Comparison of ENCODE assay signal across 9 cellular contexts in the genomic region with DNA sequence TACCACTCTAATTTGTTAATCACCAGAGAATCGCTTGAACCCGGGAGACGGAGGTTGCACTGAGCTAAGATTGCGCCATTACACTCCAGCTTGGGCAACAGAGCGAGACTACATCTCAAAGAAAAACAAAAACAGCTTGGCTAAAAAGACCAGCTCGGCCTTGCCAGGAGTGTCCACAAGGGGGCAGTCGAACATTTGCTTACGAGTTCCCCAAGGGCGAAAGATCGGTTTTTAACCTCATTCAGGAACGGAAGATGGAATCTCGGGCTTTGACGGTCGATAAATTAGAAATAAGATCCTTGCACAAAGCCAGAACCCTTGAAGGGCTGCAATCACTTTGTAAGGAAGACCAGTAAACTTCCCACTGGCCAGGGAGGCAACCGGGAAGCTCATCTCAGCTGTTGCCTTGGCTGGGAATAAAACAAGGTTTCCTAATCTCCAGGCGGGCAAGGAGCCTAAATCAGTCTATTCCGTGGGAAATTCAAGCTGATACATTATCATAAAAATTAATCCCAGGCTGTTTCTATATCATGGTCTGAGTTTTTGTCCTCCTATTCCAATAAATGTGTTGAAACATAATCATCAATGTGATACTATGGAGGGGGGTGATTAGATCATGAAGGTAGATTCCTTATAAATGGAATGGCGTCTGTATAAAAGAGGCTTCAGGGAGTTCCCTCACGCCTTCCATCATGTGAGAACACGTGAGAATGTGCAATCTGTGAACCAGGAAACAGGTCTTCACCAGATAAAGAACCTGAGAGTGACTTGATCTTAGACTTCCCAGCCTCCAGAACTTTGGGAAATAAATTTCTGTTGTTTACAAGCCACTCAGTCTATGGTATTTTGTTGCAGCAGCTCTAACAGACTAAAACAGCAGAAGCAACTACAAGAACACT. TPM values are rescaled to one million over a fixed set of nuclear protein-coding genes. Genes with fewer than 3 reads are reported as not detected.
DNase-seq lines count a peak whose midpoint lies in the region; ATAC-seq and TF ChIP-seq lines count a peak whose summit lies in the region.
"Had no signal": no experiment of that assay in that cellular context is flagged by ENCODE, and none has a peak within 500 bp of the region (broad histone marks: within the 10 kb centered on the region; RNA-seq: fewer than 3 reads in every experiment).

No MANE protein-coding gene starts in this region.

- intact Hi-C loops in Right ventricle myocardium inferior (cut with DNase I) (loop anchor here (5.0 kb wide), 1 partner anchor 39 kb away; a partner anchor contains a TSS), tibial artery (cut with DNase I; ENCODE audit: low total_unique reads) (loop anchor here (5.0 kb wide), 1 partner anchor 74 kb away; no protein-coding TSS in a partner anchor)

- no peaks in the 10 kb centered on the region for H3K79me2 ChIP-seq in parathyroid adenoma

- DNase-seq in ELR (ENCODE audit: low read depth): peak; percentile 85
- peak; percentile 76 for DNase-seq in NCI-H1092 (lab: John Stamatoyannopoulos, UW)
- peak; percentile 79 for DNase-seq in Right ventricle myocardium inferior (ENCODE audit: missing footprints)
- peak; percentile 88 to 90 for DNase-seq in tibial artery

- peak overlapping the region; percentile 49 for H3K4me3 Mint-ChIP-seq in activated naive CD8-positive, alpha-beta T cell

- no peak overlapping the region for H3K27ac Mint-ChIP-seq in activated naive CD8-positive, alpha-beta T cell

- H3K36me3 ChIP-seq in parathyroid adenoma (ENCODE audit: control insufficient read depth, insufficient read depth, low read length): no peaks in the 10 kb centered on the region
- no peaks in the 10 kb centered on the region for H3K36me3 ChIP-seq in tibial artery

- H3K4me1 Mint-ChIP-seq in activated naive CD8-positive, alpha-beta T cell (ENCODE audit: low read depth): peaks cover 7% of the 10 kb centered on the region

- ATAC-seq in SK-N-SH treated with all-trans-retinoic acid at 6 μM for 48 hours (peak; percentile 85), Right ventricle myocardium inferior (peak; percentile 83), GM21576 (IDR thresholded peaks at IDR 0.05; ENCODE audit: unreplicated experiment) (no peak)

- peak; percentile 83 for TF ChIP-seq CTCF in parathyroid adenoma (IDR thresholded peaks at IDR 0.05)
- TF ChIP-seq CTCF in tibial artery (IDR thresholded peaks at IDR 0.05): peak; percentile 78 to 92

- H3K4me3 ChIP-seq in parathyroid adenoma (ENCODE audit: low read depth, low read length) (no peak overlapping the region), tibial artery (peak overlapping the region in 1 of 2 donors; percentile 13)

- H3K27ac ChIP-seq in parathyroid adenoma (no peak overlapping the region), tibial artery (no peak overlapping the region)

- peaks cover 2% of the 10 kb centered on the region for H3K27me3 Mint-ChIP-seq in activated naive CD8-positive, alpha-beta T cell

- no peaks in the 10 kb centered on the region for H3K9me3 Mint-ChIP-seq in activated naive CD8-positive, alpha-beta T cell (ENCODE audit: low read depth)

- no peaks in the 10 kb centered on the region for H3K27me3 ChIP-seq in parathyroid adenoma (ENCODE audit: control insufficient read depth, insufficient read depth, low read length)
- H3K27me3 ChIP-seq in tibial artery: peaks cover 0 to 28% of the 10 kb centered on the region in 2 donors

- peak overlapping the region; percentile 52 for H3K4me2 ChIP-seq in parathyroid adenoma (ENCODE audit: low read length)

- no peaks in the 10 kb centered on the region for H3K9me3 ChIP-seq in parathyroid adenoma (ENCODE audit: control insufficient read depth, low read length)
- H3K9me3 ChIP-seq in tibial artery: no peaks in the 10 kb centered on the region

- H3K4me1 ChIP-seq in parathyroid adenoma (no peaks in the 10 kb centered on the region), tibial artery (peaks cover 0 to 9% (median 0%) of the 10 kb centered on the region in 4 donors)

- H3K36me3 Mint-ChIP-seq in activated naive CD8-positive, alpha-beta T cell: no peaks in the 10 kb centered on the region

- H3K9ac ChIP-seq in parathyroid adenoma: no peak overlapping the region

- H2AFZ ChIP-seq in parathyroid adenoma: peak overlapping the region; percentile 93

TF ChIP-seq in SK-N-SH treated with all-trans-retinoic acid at 6 μM for 48 hours, 23 proteins besides CTCF, POLR2A, EP300 and RAD21:
- TF ChIP-seq, protein P1, sequence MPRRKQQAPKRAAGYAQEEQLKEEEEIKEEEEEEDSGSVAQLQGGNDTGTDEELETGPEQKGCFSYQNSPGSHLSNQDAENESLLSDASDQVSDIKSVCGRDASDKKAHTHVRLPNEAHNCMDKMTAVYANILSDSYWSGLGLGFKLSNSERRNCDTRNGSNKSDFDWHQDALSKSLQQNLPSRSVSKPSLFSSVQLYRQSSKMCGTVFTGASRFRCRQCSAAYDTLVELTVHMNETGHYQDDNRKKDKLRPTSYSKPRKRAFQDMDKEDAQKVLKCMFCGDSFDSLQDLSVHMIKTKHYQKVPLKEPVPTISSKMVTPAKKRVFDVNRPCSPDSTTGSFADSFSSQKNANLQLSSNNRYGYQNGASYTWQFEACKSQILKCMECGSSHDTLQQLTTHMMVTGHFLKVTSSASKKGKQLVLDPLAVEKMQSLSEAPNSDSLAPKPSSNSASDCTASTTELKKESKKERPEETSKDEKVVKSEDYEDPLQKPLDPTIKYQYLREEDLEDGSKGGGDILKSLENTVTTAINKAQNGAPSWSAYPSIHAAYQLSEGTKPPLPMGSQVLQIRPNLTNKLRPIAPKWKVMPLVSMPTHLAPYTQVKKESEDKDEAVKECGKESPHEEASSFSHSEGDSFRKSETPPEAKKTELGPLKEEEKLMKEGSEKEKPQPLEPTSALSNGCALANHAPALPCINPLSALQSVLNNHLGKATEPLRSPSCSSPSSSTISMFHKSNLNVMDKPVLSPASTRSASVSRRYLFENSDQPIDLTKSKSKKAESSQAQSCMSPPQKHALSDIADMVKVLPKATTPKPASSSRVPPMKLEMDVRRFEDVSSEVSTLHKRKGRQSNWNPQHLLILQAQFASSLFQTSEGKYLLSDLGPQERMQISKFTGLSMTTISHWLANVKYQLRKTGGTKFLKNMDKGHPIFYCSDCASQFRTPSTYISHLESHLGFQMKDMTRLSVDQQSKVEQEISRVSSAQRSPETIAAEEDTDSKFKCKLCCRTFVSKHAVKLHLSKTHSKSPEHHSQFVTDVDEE (CRISPR knock-in tag; IDR thresholded peaks at IDR 0.05): no peak
- TF ChIP-seq CSDC2 (CRISPR knock-in tag; IDR thresholded peaks at IDR 0.05) (no peak), GLIS3 (CRISPR knock-in tag; IDR thresholded peaks at IDR 0.05) (no peak)
TF ChIP-seq in SK-N-SH treated with all-trans-retinoic acid at 6 μM for 48 hours: peak in this region for 0.

RNA-seq across cellular contexts. Expression of a gene that starts 14.9 kb away (rescaled TPM):
- total RNA-seq in Right ventricle myocardium inferior: 16.8 TPM

RNA-seq across cellular contexts. Expression of a gene that starts 34.4 kb away (rescaled TPM):
- not detected for total RNA-seq in Right ventricle myocardium inferior
- total RNA-seq: subcutaneous adipose tissue had no signal

RNA-seq across cellular contexts. Expression of a gene that starts 39.0 kb away (rescaled TPM):
- 49.0 TPM for total RNA-seq in Right ventricle myocardium inferior

RNA-seq across cellular contexts. Expression of a gene that starts 41.5 kb away (rescaled TPM):
- total RNA-seq in Right ventricle myocardium inferior: 14.6 TPM

RNA-seq across cellular contexts. Expression of a gene that starts 50.2 kb away (rescaled TPM):
- 1.6 TPM for total RNA-seq in Right ventricle myocardium inferior
